Comparison of ENCODE assay signal across 1 cellular context in genomic region chr3:73364517-73364916, GRCh38.
TF ChIP-seq lines count a peak whose summit lies in the region.

No MANE protein-coding gene starts in this region.

TF ChIP-seq in K562, 482 proteins besides CTCF, POLR2A, EP300 and RAD21 (continued from another document):
- TF ChIP-seq TFAP4 (CRISPR knock-in tag; IDR thresholded peaks at IDR 0.05; ENCODE audit: borderline replicate concordance), result no peak
